Comparison of ENCODE assay signal across 8 cellular contexts in genomic region chr11:65417702-65418430, GRCh38. TPM values are rescaled to one million over a fixed set of nuclear protein-coding genes. Genes with fewer than 3 reads are reported as not detected.
DNase-seq lines count a peak whose midpoint lies in the region; ATAC-seq and TF ChIP-seq lines count a peak whose summit lies in the region.

No MANE protein-coding gene starts in this region.

- peak overlapping the region; percentile 99 for H3K4me3 Mint-ChIP-seq in T-helper 1 cell treated with Interleukin-12 subunit alpha and Interleukin-12 subunit beta and Interleukin-4 antibody, amounts not matched to agents 30 μg/mL and 1 μg/mL, for 36 hours

- H3K27ac ChIP-seq in tibial nerve = peak overlapping the region; percentile 98 to 100 (median 99)

- ATAC-seq in GM18867 (IDR thresholded peaks at IDR 0.05; ENCODE audit: unreplicated experiment) = no peak

- H3K4me3 ChIP-seq in mononuclear cell (ENCODE audit: low read length) = peak overlapping the region; percentile 40
- H3K4me3 ChIP-seq in tibial nerve = peak overlapping the region; percentile 26 to 80 (median 34)

- peaks cover 64% of the 10 kb centered on the region for H3K4me1 ChIP-seq in mononuclear cell (ENCODE audit: insufficient read depth, low read length)
- H3K4me1 ChIP-seq in tibial nerve = peaks cover 0 to 75% (median 53%) of the 10 kb centered on the region in 4 donors

- TF ChIP-seq EP300 in tibial nerve (IDR thresholded peaks at IDR 0.05) = peak in 1 of 2 donors; percentile 56

- in situ Hi-C loops in GM13976 (cut with MboI; ENCODE audit: low sequenced_read_pairs, unreplicated experiment) = no loop called here

- peak; percentile 57 for DNase-seq in GM13976 (ENCODE audit: low spot score)
- peak; percentile 23 for DNase-seq in effector CD4-positive, alpha-beta T cell
- DNase-seq in tibial nerve (ENCODE audit: low spot score in 2 of 2) = peak; percentile 40 to 42
- no peak for DNase-seq in RKO (ENCODE audit: low spot score)
- no peak for DNase-seq in COLO829 (ENCODE audit: low spot score)

- peaks cover 50% of the 10 kb centered on the region for H3K4me1 Mint-ChIP-seq in T-helper 1 cell treated with Interleukin-12 subunit alpha and Interleukin-12 subunit beta and Interleukin-4 antibody, amounts not matched to agents 30 μg/mL and 1 μg/mL, for 36 hours (ENCODE audit: low read depth)

- peaks cover 9% of the 10 kb centered on the region for H3K36me3 Mint-ChIP-seq in T-helper 1 cell treated with Interleukin-12 subunit alpha and Interleukin-12 subunit beta and Interleukin-4 antibody, amounts not matched to agents 30 μg/mL and 1 μg/mL, for 36 hours (ENCODE audit: low read depth)

- whole genome bisulfite sequencing in tibial nerve, 2 donors = 5% methylated on average over 19 of the region's 19 CpGs

- no peaks in the 10 kb centered on the region for H3K9me3 Mint-ChIP-seq in T-helper 1 cell treated with Interleukin-12 subunit alpha and Interleukin-12 subunit beta and Interleukin-4 antibody, amounts not matched to agents 30 μg/mL and 1 μg/mL, for 36 hours

- no peak for TF ChIP-seq POLR2A in tibial nerve (IDR thresholded peaks at IDR 0.05)

- H3K27me3 ChIP-seq in mononuclear cell (ENCODE audit: insufficient read depth, low read length) (no peaks in the 10 kb centered on the region), tibial nerve (no peaks in the 10 kb centered on the region)

- H3K36me3 ChIP-seq in tibial nerve = peaks cover 0 to 2% (median 0%) of the 10 kb centered on the region in 3 donors

- no peaks in the 10 kb centered on the region for H3K9me3 ChIP-seq in mononuclear cell (ENCODE audit: low read depth, low read length)
- no peaks in the 10 kb centered on the region for H3K9me3 ChIP-seq in tibial nerve

- H3K27me3 Mint-ChIP-seq in T-helper 1 cell treated with Interleukin-12 subunit alpha and Interleukin-12 subunit beta and Interleukin-4 antibody, amounts not matched to agents 30 μg/mL and 1 μg/mL, for 36 hours (ENCODE audit: low read depth) = peaks cover 5% of the 10 kb centered on the region

- H3K27ac Mint-ChIP-seq in T-helper 1 cell treated with Interleukin-12 subunit alpha and Interleukin-12 subunit beta and Interleukin-4 antibody, amounts not matched to agents 30 μg/mL and 1 μg/mL, for 36 hours = peak overlapping the region; percentile 99

- TF ChIP-seq CTCF in GM13976 (IDR thresholded peaks at IDR 0.05; ENCODE audit: borderline replicate concordance, control extremely low read depth, extremely low read depth, insufficient read depth, missing control alignments) = no peak
- peak in 1 of 5 experiments; percentile 8 for TF ChIP-seq CTCF in tibial nerve (IDR thresholded peaks at IDR 0.05)

RNA-seq across cellular contexts. Expression of gene NEAT1, which starts 4.7 kb away (rescaled TPM):
- total RNA-seq in mononuclear cell (198 TPM), tibial nerve (100 to 1,000 TPM; 427 to 571 (median 461) TPM)

RNA-seq across cellular contexts. Expression of gene FRMD8, which starts 31.4 kb away (rescaled TPM):
- total RNA-seq in mononuclear cell = 23.1 TPM
- total RNA-seq in tibial nerve = 100 to 1,000 TPM in 3 of 4 donors, 10 to 100 TPM in 1; 96.5 to 226 (median 128) TPM

RNA-seq across cellular contexts. Expression of gene SLC25A45, which starts 35.4 kb away (rescaled TPM):
- total RNA-seq in mononuclear cell (12.6 TPM), tibial nerve (10 to 100 TPM in 2 of 4 donors, 1 to 10 TPM in 2; 1.8 to 22.5 (median 8.5) TPM)

Comparison
In these comparisons a context has a peak if more than half of its experiments do, and no peak if none do; other contexts are left out.
1. DNase-seq: peak in GM13976 (single experiment), effector CD4-positive, alpha-beta T cell (single experiment) and tibial nerve (2 of 2); none in RKO (single experiment) and COLO829 (single experiment).